10 cellular contexts compared by ENCODE assay signal in the genomic region with DNA sequence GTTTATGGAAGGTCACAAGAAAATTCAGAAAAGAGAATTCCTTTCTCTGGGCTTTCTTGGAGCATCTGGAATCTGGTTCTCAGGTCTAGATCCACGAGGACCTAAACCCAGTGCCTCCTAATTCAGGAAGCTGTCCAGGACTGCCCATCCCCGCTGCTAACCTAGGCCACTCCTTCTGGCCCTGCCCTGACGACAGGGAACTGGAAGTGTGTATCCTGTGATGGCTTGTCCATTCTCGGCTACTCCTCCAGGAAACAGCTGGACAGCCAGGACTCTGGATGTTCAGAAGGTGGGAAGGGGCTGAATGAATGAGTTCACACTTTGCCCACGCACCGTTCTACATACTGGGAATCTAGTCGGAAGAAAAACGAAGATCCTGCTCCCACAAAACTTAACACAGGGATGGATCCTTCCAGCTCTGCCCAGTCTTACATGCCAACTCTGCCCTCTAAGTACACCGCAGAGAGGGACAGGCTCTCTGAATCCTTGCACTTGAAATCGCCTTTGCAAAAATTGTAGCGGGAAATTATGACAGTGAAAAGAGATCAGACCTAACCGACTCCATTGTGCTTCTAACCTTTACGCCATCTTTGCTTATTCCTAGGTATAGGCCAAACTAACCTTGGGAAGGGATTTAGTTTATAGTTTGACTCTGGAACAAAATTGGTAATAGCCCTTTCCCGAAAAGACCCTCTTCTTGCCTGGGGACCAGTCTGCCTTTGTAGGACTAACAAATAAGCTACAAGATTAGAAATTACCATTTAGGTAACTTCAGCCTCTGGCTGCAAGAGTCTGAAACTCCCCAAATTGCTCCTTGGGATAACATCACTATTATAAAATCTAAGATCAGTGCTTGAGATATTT. TPM values are rescaled to one million over a fixed set of nuclear protein-coding genes. Genes with fewer than 3 reads are reported as not detected.
DNase-seq lines count a peak whose midpoint lies in the region; ATAC-seq, FAIRE-seq and TF ChIP-seq lines count a peak whose summit lies in the region.
"Had no signal": no experiment of that assay in that cellular context is flagged by ENCODE, and none has a peak within 500 bp of the region (broad histone marks: within the 10 kb centered on the region; RNA-seq: fewer than 3 reads in every experiment).

No MANE protein-coding gene starts in this region.

- 76 to 78% methylated on average over 14 of the region's 14 CpGs for WGBS in pancreas, 2 donors

- H2AFZ ChIP-seq in neuron (ENCODE audit: low read depth, low read length) = no peak overlapping the region

- H3K4me3 Mint-ChIP-seq in Calu3 (ENCODE audit: low read depth, unreplicated experiment) (peak overlapping the region; percentile 72), endothelial cell (ENCODE audit: unreplicated experiment) (peak overlapping the region; percentile 89)

- CTCF ChIA-PET in Calu3 (lab: Charles Lee) = interaction anchor here (0.5 to 2.6 kb wide), 5 partner anchors 15 to 1240 kb away, joined by 3 to 48 read pairs (median 4); no protein-coding TSS in a partner anchor

- H3K36me3 ChIP-seq in NT2/D1 (ENCODE audit: insufficient read depth, insufficient read length, low read length) (peaks cover 31% of the 10 kb centered on the region), neuron (ENCODE audit: insufficient read depth, low read length) (peaks cover 5% of the 10 kb centered on the region), pancreas (no peaks in the 10 kb centered on the region)

- peaks cover 18% of the 10 kb centered on the region for H3K36me3 Mint-ChIP-seq in Calu3 (ENCODE audit: insufficient read depth, unreplicated experiment)
- peaks cover 4% of the 10 kb centered on the region for H3K36me3 Mint-ChIP-seq in endothelial cell (ENCODE audit: low read depth, unreplicated experiment)

- no TSS peak for BruUV-seq in Calu3 (replicated peaks; lab: Mats Ljungman, UMichigan)

- H3K9me3 ChIP-seq in NT2/D1 (ENCODE audit: insufficient read depth, low read length) (no peaks in the 10 kb centered on the region), neuron (ENCODE audit: low read length) (no peaks in the 10 kb centered on the region), pancreas (no peaks in the 10 kb centered on the region)

- intact Hi-C loops in Calu3 (cut with micrococcal nuclease; ENCODE audit: unreplicated experiment) (no loop called here), pancreas (cut with DNase I) (no loop called here)

- H3K4me1 ChIP-seq in NT2/D1 (ENCODE audit: insufficient read depth, insufficient read length) = peaks cover 20% of the 10 kb centered on the region
- H3K4me1 ChIP-seq in neuron (ENCODE audit: insufficient read depth, low read length) = peaks cover 19% of the 10 kb centered on the region
- peaks cover 7 to 43% (median 15%) of the 10 kb centered on the region in 3 donors for H3K4me1 ChIP-seq in pancreas

- DNase-seq in Calu3 (no peak), NT2/D1 (ENCODE audit: low read depth, low spot score) (no peak), endothelial cell (ENCODE audit: low spot score) (peak; percentile 58), OCI-M1 (lab: John Stamatoyannopoulos, UW) (no peak), NCI-H2171 (lab: John Stamatoyannopoulos, UW) (no peak), pancreas (no peak)
- no peak for DNase-seq in stimulated activated CD4-positive, alpha-beta T cell treated with anti-CD3 and anti-CD28 coated beads, Interleukin-15, amount 100 ng/mL, for 24 hours
- DNase-seq: NCI-H774 had no signal

- peak overlapping the region; percentile 91 for H3K27ac Mint-ChIP-seq in Calu3 (ENCODE audit: unreplicated experiment)
- H3K27ac Mint-ChIP-seq in endothelial cell (ENCODE audit: unreplicated experiment) = peak overlapping the region; percentile 93

- FAIRE-seq in pancreas (lab: Jason Lieb, UNC) = no peak
- FAIRE-seq: GM12891 had no signal

- no peaks in the 10 kb centered on the region for H3K27me3 Mint-ChIP-seq in Calu3 (ENCODE audit: unreplicated experiment)
- peaks cover 3% of the 10 kb centered on the region for H3K27me3 Mint-ChIP-seq in endothelial cell (ENCODE audit: unreplicated experiment)

- peak overlapping the region; percentile 100 for H3K9ac ChIP-seq in NT2/D1 (ENCODE audit: insufficient read length, low read depth)

- peak overlapping the region; percentile 98 for H3K4me3 ChIP-seq in NT2/D1 (ENCODE audit: insufficient read length, low read depth)
- H3K4me3 ChIP-seq in neuron (ENCODE audit: low read length) = peak overlapping the region; percentile 95
- H3K4me3 ChIP-seq in pancreas = no peak overlapping the region

- ATAC-seq in pancreas = no peak

- peak overlapping the region in 1 of 4 donors; percentile 57 for H3K27ac ChIP-seq in pancreas

- TF ChIP-seq CTCF in Calu3 (IDR thresholded peaks at IDR 0.05; ENCODE audit: unreplicated experiment) = no peak
- TF ChIP-seq CTCF in endothelial cell (IDR thresholded peaks at IDR 0.05; ENCODE audit: unreplicated experiment) = no peak
- no peak for TF ChIP-seq CTCF in pancreas (IDR thresholded peaks at IDR 0.05)

- H3K27me3 ChIP-seq in NT2/D1 (ENCODE audit: insufficient read depth, insufficient read length) (no peaks in the 10 kb centered on the region), neuron (ENCODE audit: insufficient read depth, low read length) (no peaks in the 10 kb centered on the region), pancreas (no peaks in the 10 kb centered on the region)

- H3K9me3 Mint-ChIP-seq in Calu3 (ENCODE audit: low read depth, unreplicated experiment) (no peaks in the 10 kb centered on the region), endothelial cell (ENCODE audit: unreplicated experiment) (no peaks in the 10 kb centered on the region)

- peaks cover 31% of the 10 kb centered on the region for H3K4me1 Mint-ChIP-seq in Calu3 (ENCODE audit: low read depth, unreplicated experiment)
- H3K4me1 Mint-ChIP-seq in endothelial cell (ENCODE audit: unreplicated experiment) = peaks cover 57% of the 10 kb centered on the region

RNA-seq across cellular contexts. Expression of a gene that starts 1.8 kb away (rescaled TPM):
- total RNA-seq in Calu3 (2022) (111 and 115 TPM in 2 replicates), endothelial cell (ENCODE audit: unreplicated experiment) (166 TPM), pancreas (10 to 100 TPM; 16.5 to 39.0 (median 33.4) TPM)
- 10 to 100 TPM; 65.9 to 67.9 TPM for polyA plus RNA-seq in pancreas

RNA-seq across cellular contexts. Expression of a gene that starts 19.3 kb away (rescaled TPM):
- total RNA-seq in Calu3 (2022) = 27.9 and 42.0 TPM in 2 replicates
- 32.1 TPM for total RNA-seq in endothelial cell (ENCODE audit: unreplicated experiment)
- total RNA-seq in pancreas = 10 to 100 TPM; 32.9 to 44.4 (median 37.1) TPM
- polyA plus RNA-seq in pancreas = 10 to 100 TPM; 10.4 to 20.7 TPM

RNA-seq across cellular contexts. Expression of a gene that starts 39.7 kb away (rescaled TPM):
- 44.9 and 60.9 TPM in 2 replicates for total RNA-seq in Calu3 (2022)
- total RNA-seq in endothelial cell (ENCODE audit: unreplicated experiment) = 129 TPM
- 100 to 1,000 TPM in 5 of 6 donors, 10 to 100 TPM in 1; 86.8 to 181 (median 137) TPM for total RNA-seq in pancreas
- 100 to 1,000 TPM; 111 to 128 TPM for polyA plus RNA-seq in pancreas

RNA-seq across cellular contexts. Expression of a gene that starts 46.8 kb away (rescaled TPM):
- total RNA-seq in Calu3 (2022) (1.5 and 1.6 TPM in 2 replicates), endothelial cell (ENCODE audit: unreplicated experiment) (1.2 TPM), pancreas (1 to 10 TPM; 1.0 to 5.6 (median 1.6) TPM)
- 10 to 100 TPM; 14.7 to 25.3 TPM for polyA plus RNA-seq in pancreas

Comparison
In these comparisons a context has a peak if more than half of its experiments do, and no peak if none do; other contexts are left out.
1. H3K4me3 ChIP-seq: peak in NT2/D1 (single experiment) and neuron (single experiment); none in pancreas (0 of 4).